1 cellular context compared by ENCODE assay signal in the genomic region with DNA sequence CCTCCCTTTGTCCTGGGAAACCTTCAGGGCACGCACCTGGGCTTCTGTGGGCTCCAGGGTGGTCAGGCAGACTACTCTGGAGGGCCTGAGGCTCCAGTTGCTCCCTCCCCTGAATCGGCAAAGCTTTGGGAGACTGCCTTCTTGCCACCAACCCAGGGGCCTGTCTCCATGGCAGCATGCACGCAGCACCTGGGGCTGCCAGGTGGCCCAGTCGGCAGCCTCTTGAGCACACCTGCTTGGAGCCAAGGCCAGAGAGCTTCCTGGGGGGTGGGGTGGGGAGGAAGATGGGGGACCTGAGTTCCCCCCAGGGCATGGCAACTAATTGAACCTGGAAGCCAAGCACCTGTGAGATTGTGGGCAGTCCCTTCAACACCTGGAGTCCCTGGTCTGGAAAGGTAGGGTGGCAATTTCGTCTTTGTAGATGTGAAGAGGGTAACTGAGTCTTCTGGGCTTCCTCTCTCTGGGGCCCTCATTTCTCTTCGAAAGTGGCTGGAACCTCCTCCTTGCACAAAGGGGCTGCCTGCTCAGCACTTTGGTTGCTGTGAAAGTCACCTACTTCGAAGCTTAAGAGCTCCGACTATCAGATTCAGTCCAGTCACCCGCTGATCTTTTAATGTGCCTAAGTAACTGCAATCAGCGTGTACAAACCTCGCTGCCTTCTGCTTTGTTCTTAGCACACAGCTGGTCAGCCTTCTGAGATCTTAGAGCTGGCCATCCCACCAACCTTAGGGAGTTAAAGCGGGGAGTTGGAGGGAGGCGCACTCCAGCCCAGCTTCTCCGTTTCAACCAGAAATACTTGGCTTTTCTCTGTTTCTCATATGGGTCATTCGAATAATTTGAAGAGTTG.
TF ChIP-seq lines count a peak whose summit lies in the region.

No MANE protein-coding gene starts in this region.

TF ChIP-seq in K562, 482 proteins besides CTCF, POLR2A, EP300 and RAD21:
- TF ChIP-seq ZFP36 (IDR thresholded peaks at IDR 0.05; ENCODE audit: low read depth, low read length, partially characterized antibody) = no peak
- TF ChIP-seq ZNF311 (CRISPR knock-in tag; IDR thresholded peaks at IDR 0.05) = no peak
- no peak for TF ChIP-seq ZNF551 (CRISPR knock-in tag; IDR thresholded peaks at IDR 0.05)
- TF ChIP-seq TCFL5 (CRISPR knock-in tag; conservative IDR thresholded peaks at IDR 0.05) = no peak
- TF ChIP-seq LEF1 (IDR thresholded peaks at IDR 0.05) = no peak
- TF ChIP-seq CHD2 (IDR thresholded peaks at IDR 0.05; ENCODE audit: low read depth, low read length) = no peak
- TF ChIP-seq EZH2 (IDR thresholded peaks at IDR 0.05; ENCODE audit: borderline replicate concordance, low read depth, low read length) = no peak
- no peak for TF ChIP-seq HNRNPL (IDR thresholded peaks at IDR 0.05; ENCODE audit: low read depth, low read length)
- no peak for TF ChIP-seq FOSL1 (tag; conservative IDR thresholded peaks at IDR 0.05)
- TF ChIP-seq KLF6 (CRISPR knock-in tag; IDR thresholded peaks at IDR 0.05; ENCODE audit: borderline replicate concordance) = no peak
- no peak for TF ChIP-seq RUNX1 (IDR thresholded peaks at IDR 0.05; ENCODE audit: low read depth)
